1 cellular context compared by ENCODE assay signal in the genomic region with DNA sequence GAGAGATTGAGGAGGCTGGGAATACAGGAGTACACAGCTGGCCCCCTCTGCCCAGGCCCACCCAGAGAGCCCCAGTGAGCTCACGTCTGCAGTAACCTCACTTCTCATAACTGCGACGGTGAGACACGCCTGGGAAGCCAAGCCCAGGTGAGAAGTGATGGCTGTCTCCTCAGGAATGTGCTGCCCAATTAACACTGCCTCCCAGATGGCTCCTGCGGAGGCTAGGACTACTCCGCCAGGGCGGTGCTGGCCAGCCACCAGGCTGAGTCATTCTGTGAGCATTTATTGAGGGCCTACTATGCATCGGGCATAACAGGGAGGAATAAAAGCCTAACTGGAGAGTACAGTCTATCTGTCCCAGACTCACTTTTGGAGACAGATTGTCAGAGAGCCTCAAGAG.
TF ChIP-seq lines count a peak whose summit lies in the region.

No MANE protein-coding gene starts in this region.

TF ChIP-seq in HCT116, 20 proteins besides CTCF, POLR2A, EP300 and RAD21:
- no peak; the same call in 1 of the 2 replicates for TF ChIP-seq FOSL1 (IDR thresholded peaks at IDR 0.05; ENCODE audit: low read depth)
- no peak for TF ChIP-seq ELF1 (IDR thresholded peaks at IDR 0.05; ENCODE audit: borderline replicate concordance, low read depth)
- TF ChIP-seq JUND (IDR thresholded peaks at IDR 0.05): peak; percentile 25; the same call in 1 of the 2 replicates
- no peak for TF ChIP-seq ZNF274 (IDR thresholded peaks at IDR 0.05; ENCODE audit: low read depth, low read length)
- TF ChIP-seq, protein P1, sequence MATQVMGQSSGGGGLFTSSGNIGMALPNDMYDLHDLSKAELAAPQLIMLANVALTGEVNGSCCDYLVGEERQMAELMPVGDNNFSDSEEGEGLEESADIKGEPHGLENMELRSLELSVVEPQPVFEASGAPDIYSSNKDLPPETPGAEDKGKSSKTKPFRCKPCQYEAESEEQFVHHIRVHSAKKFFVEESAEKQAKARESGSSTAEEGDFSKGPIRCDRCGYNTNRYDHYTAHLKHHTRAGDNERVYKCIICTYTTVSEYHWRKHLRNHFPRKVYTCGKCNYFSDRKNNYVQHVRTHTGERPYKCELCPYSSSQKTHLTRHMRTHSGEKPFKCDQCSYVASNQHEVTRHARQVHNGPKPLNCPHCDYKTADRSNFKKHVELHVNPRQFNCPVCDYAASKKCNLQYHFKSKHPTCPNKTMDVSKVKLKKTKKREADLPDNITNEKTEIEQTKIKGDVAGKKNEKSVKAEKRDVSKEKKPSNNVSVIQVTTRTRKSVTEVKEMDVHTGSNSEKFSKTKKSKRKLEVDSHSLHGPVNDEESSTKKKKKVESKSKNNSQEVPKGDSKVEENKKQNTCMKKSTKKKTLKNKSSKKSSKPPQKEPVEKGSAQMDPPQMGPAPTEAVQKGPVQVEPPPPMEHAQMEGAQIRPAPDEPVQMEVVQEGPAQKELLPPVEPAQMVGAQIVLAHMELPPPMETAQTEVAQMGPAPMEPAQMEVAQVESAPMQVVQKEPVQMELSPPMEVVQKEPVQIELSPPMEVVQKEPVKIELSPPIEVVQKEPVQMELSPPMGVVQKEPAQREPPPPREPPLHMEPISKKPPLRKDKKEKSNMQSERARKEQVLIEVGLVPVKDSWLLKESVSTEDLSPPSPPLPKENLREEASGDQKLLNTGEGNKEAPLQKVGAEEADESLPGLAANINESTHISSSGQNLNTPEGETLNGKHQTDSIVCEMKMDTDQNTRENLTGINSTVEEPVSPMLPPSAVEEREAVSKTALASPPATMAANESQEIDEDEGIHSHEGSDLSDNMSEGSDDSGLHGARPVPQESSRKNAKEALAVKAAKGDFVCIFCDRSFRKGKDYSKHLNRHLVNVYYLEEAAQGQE (IDR thresholded peaks at IDR 0.05; ENCODE audit: low read depth): no peak
TF ChIP-seq in HCT116: peak in this region for 1.
